8 cellular contexts compared by ENCODE assay signal in the genomic region with DNA sequence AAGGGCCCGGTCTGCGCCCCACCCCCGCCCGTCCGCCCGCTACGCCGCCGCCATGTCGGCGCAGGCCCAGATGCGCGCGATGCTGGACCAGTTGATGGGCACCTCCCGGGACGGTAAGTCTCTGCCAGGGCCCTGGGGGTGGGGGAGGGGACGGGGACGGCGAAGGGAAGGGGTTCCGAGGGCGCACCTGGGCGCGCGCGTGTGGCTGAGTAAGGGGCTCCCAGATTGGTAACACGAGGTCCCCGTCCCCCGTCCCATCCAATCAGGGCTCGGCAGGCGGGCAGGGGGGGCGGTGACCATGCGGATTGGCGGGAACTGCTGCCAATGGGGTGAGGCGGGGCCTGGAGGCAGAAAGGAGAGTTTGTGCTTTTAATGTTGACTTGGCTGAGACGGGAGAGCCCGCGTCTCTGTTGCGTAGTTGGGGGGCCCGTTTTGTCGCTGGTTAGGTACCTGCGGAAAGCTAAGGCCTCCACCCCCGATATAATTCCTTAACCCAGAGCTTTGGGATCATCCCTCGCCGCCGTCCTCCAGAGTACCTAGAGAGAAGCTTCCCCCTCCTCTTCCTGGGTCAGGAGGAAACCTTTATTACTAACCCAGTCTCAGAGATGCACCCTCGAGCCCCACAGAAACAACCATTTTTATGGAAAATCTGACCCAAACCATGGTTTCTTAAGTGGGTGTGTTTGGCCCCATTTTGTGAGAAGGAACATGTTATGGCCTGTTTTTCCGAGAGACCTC. TPM values are rescaled to one million over a fixed set of nuclear protein-coding genes. Genes with fewer than 3 reads are reported as not detected.
DNase-seq lines count a peak whose midpoint lies in the region; ATAC-seq, FAIRE-seq and TF ChIP-seq lines count a peak whose summit lies in the region.

No MANE protein-coding gene starts in this region.

- H2AK5ac ChIP-seq in trophoblast cell (ENCODE audit: low read length), result peak overlapping the region; percentile 95

- FAIRE-seq in GM12892 (lab: Jason Lieb, UNC), result no peak

- peak overlapping the region; percentile 91 for H2BK120ac ChIP-seq in trophoblast cell (ENCODE audit: insufficient read depth, low read length, poor library complexity)

- H2BK12ac ChIP-seq in trophoblast cell (ENCODE audit: low read length), result no peak overlapping the region

- no peak overlapping the region for H3K23ac ChIP-seq in trophoblast cell (ENCODE audit: low read length)

- peak overlapping the region; percentile 98 for H4K12ac ChIP-seq in trophoblast cell (ENCODE audit: low read depth, low read length)

- H3K9ac ChIP-seq in trophoblast cell (ENCODE audit: low read length), result peak overlapping the region; percentile 98

- TF ChIP-seq POLR2A in GM12892 (IDR thresholded peaks at IDR 0.05; ENCODE audit: low read depth, low read length) (peak; percentile 18; the same call in 1 of the 2 replicates), tibial nerve (IDR thresholded peaks at IDR 0.05) (peak; percentile 71 to 80)

- no peaks in the 10 kb centered on the region for H3K27me3 ChIP-seq in trophoblast cell (ENCODE audit: insufficient read depth, low read length)
- H3K27me3 ChIP-seq in tibial nerve, result no peaks in the 10 kb centered on the region

- H2AFZ ChIP-seq in trophoblast cell (ENCODE audit: insufficient read depth, low read length, poor library complexity), result peak overlapping the region; percentile 55

- peak overlapping the region; percentile 89 for H2BK5ac ChIP-seq in trophoblast cell (ENCODE audit: low read depth, low read length, poor library complexity)

- peak overlapping the region; percentile 100 for H3K27ac ChIP-seq in adipose tissue (ENCODE audit: low read depth, low read length)
- H3K27ac ChIP-seq in trophoblast cell (ENCODE audit: low read depth, low read length), result peak overlapping the region; percentile 97
- peak overlapping the region; percentile 98 to 100 (median 98) for H3K27ac ChIP-seq in tibial nerve

- H4K8ac ChIP-seq in trophoblast cell (ENCODE audit: low read depth, low read length), result peak overlapping the region; percentile 97

- H3K36me3 ChIP-seq in trophoblast cell (ENCODE audit: control insufficient read depth in 1 of 2, insufficient read depth in 2 of 2, low read length in 2 of 2) (peaks cover 3 to 4% of the 10 kb centered on the region in 2 experiments), tibial nerve (peaks cover 0 to 2% (median 0%) of the 10 kb centered on the region in 3 donors)

- H3K18ac ChIP-seq in trophoblast cell (ENCODE audit: low read length), result peak overlapping the region; percentile 84

- intact Hi-C loops in cardiac septum (cut with DNase I), result no loop called here

- peak overlapping the region; percentile 95 for H3K14ac ChIP-seq in trophoblast cell (ENCODE audit: low read length)

- H3K4me1 ChIP-seq in trophoblast cell (ENCODE audit: control insufficient read depth in 1 of 2, insufficient read depth in 2 of 2, low read length in 2 of 2) (peaks cover 0 to 2% of the 10 kb centered on the region in 2 experiments), tibial nerve (peaks cover 0 to 54% (median 25%) of the 10 kb centered on the region in 4 donors)

- WGBS in adipose tissue, 3 donors, result 1% methylated on average over 38 to 47 of the region's 47 CpGs
- WGBS in trophoblast cell (ENCODE audit: extremely low coverage, insufficient coverage, insufficient read length), result no CpG with 5 or more reads among the region's 47 CpGs
- WGBS in tibial nerve, 2 donors, result 1% methylated on average over 22 to 38 of the region's 47 CpGs

- peak overlapping the region; percentile 88 for H4K91ac ChIP-seq in trophoblast cell (ENCODE audit: low read depth, low read length)

- peak; percentile 81 for DNase-seq in GM12892 (ENCODE audit: insufficient read length)
- DNase-seq in NCI-H1436 (lab: John Stamatoyannopoulos, UW), result peak; percentile 97
- peak; percentile 95 for DNase-seq in SW480 (ENCODE audit: low spot score)
- DNase-seq in cardiac septum (ENCODE audit: low spot score), result peak; percentile 99
- peak; percentile 89 to 90 for DNase-seq in trophoblast cell
- peak; percentile 97 to 98 for DNase-seq in tibial nerve (ENCODE audit: low spot score in 2 of 2)

- no peak for TF ChIP-seq CTCF in tibial nerve (IDR thresholded peaks at IDR 0.05)

- H3K4me3 ChIP-seq in trophoblast cell (ENCODE audit: low read depth, low read length), result peak overlapping the region; percentile 98
- H3K4me3 ChIP-seq in tibial nerve, result peak overlapping the region; percentile 67 to 80 (median 72)

- peak; percentile 39 to 82 for TF ChIP-seq EP300 in tibial nerve (IDR thresholded peaks at IDR 0.05)

- peaks cover 18% of the 10 kb centered on the region for H3K79me1 ChIP-seq in trophoblast cell (ENCODE audit: low read length)

- peaks cover 15% of the 10 kb centered on the region for H3K79me2 ChIP-seq in trophoblast cell (ENCODE audit: control insufficient read depth, insufficient read depth, low read length, poor library complexity)

- peak overlapping the region; percentile 82 for H3K4me2 ChIP-seq in trophoblast cell (ENCODE audit: low read length)

- peak overlapping the region; percentile 93 for H3K4ac ChIP-seq in trophoblast cell (ENCODE audit: low read depth, low read length)

- H3K9me3 ChIP-seq in trophoblast cell (ENCODE audit: insufficient read depth, low read depth, low read length) (no peaks in the 10 kb centered on the region), tibial nerve (no peaks in the 10 kb centered on the region)

- ATAC-seq in HG02798 (IDR thresholded peaks at IDR 0.05; ENCODE audit: poor library complexity, unreplicated experiment), result peak; percentile 78

RNA-seq across cellular contexts. Expression of gene LUC7L2, which starts 0.7 kb away (rescaled TPM):
- 67.6 TPM for polyA plus RNA-seq in GM12892 (2012; ENCODE audit: missing spikeins)
- 10 to 100 TPM; 20.1 to 50.2 (median 32.4) TPM for polyA plus RNA-seq in adipose tissue
- total RNA-seq in cardiac septum (64.9 TPM), tibial nerve (100 to 1,000 TPM in 2 of 4 donors, 10 to 100 TPM in 2; 76.2 to 107 (median 102) TPM)
- 55.6 and 55.7 TPM in 2 replicates for polyA plus RNA-seq in trophoblast cell (2013)

RNA-seq across cellular contexts. Expression of gene FMC1, which starts 19.2 kb away (rescaled TPM):
- 12.6 TPM for polyA plus RNA-seq in GM12892 (2012; ENCODE audit: missing spikeins)
- polyA plus RNA-seq in adipose tissue, result 10 to 100 TPM; 23.9 to 38.1 (median 34.4) TPM
- 29.4 TPM for total RNA-seq in cardiac septum
- 27.6 and 28.9 TPM in 2 replicates for polyA plus RNA-seq in trophoblast cell (2013)
- total RNA-seq in tibial nerve, result 1 to 10 TPM; 5.9 to 8.6 (median 7.5) TPM

Comparison
In these comparisons a context has a peak if more than half of its experiments do, and no peak if none do; other contexts are left out.
1. Peak in every context shown above with its lines: DNase-seq, ATAC-seq, H3K4me3 ChIP-seq and H3K27ac ChIP-seq.